ENCODE assay signal across 8 cellular contexts in genomic region chr5:176653401-176653800, GRCh38. TPM values are rescaled to one million over a fixed set of nuclear protein-coding genes. Genes with fewer than 3 reads are reported as not detected.
DNase-seq lines count a peak whose midpoint lies in the region; FAIRE-seq and TF ChIP-seq lines count a peak whose summit lies in the region.

No MANE protein-coding gene starts in this region.

- H2BK15ac ChIP-seq in neuronal stem cell (ENCODE audit: low read length): no peak overlapping the region

- no peaks in the 10 kb centered on the region for H3K9me3 ChIP-seq in neuronal stem cell (replicated peaks in 1 of 2; ENCODE audit: control insufficient read depth in 2 of 2, insufficient read depth in 1 of 2, low read depth in 1 of 2, low read length in 2 of 2)

- no peak overlapping the region for H3K14ac ChIP-seq in neuronal stem cell (ENCODE audit: low read length)

- no peak overlapping the region for H2AFZ ChIP-seq in neuronal stem cell (ENCODE audit: low read length)

- H4K8ac ChIP-seq in neuronal stem cell (ENCODE audit: low read depth, low read length): no peak overlapping the region

- H3K79me1 ChIP-seq in neuronal stem cell (ENCODE audit: low read depth, low read length): peaks cover 7% of the 10 kb centered on the region

- no peak overlapping the region for H2AK5ac ChIP-seq in neuronal stem cell (ENCODE audit: low read depth, low read length)

- peaks cover 8 to 28% of the 10 kb centered on the region in 2 donors for H3K36me3 ChIP-seq in neuronal stem cell (replicated peaks in 1 of 2; ENCODE audit: control insufficient read depth in 2 of 2, insufficient read depth in 2 of 2, low read length in 2 of 2)

- no CpG with 5 or more reads among the region's 5 CpGs for WGBS in neuronal stem cell (ENCODE audit: extremely low coverage in 2 of 2, insufficient read length in 2 of 2, insufficient replicate concordance in 1 of 2), 2 donors

- H3K23ac ChIP-seq in neuronal stem cell (ENCODE audit: low read depth, low read length, poor library complexity): peak overlapping the region; percentile 34

- peak; percentile 90 for FAIRE-seq in urothelium cell line (lab: Jason Lieb, UNC)

- H3K4ac ChIP-seq in neuronal stem cell (ENCODE audit: low read length): no peak overlapping the region

- H2BK5ac ChIP-seq in neuronal stem cell (ENCODE audit: low read length): no peak overlapping the region

- TF ChIP-seq CTCF in GM13977 (IDR thresholded peaks at IDR 0.05; ENCODE audit: extremely low read depth, insufficient read depth, missing control alignments): no peak

- peak; percentile 89 for DNase-seq in stimulated activated naive CD4-positive, alpha-beta T cell treated with Interleukin-2 at 50 U/mL for 16 hours (lab: John Stamatoyannopoulos, UW)
- DNase-seq in stimulated activated naive CD4-positive, alpha-beta T cell (lab: John Stamatoyannopoulos, UW): no peak
- peak; percentile 85 for DNase-seq in activated naive CD4-positive, alpha-beta T cell treated with anti-CD3 and anti-CD28 coated beads, Interleukin-2, amount 50 U/mL, for 16 hours
- no peak for DNase-seq in neuronal stem cell (ENCODE audit: low spot score)
- DNase-seq in urothelium cell line (ENCODE audit: low spot score): no peak
- DNase-seq in HuH-7.5 (ENCODE audit: low spot score): no peak
- no peak for DNase-seq in GM13977 (ENCODE audit: low spot score)
- DNase-seq in AG08396 (ENCODE audit: low spot score): no peak

- in situ Hi-C loops in GM13977 (cut with MboI; ENCODE audit: low pct_unique_long_range_greater_than_20kb, low sequenced_read_pairs, unreplicated experiment): loop anchor here (25.0 kb wide), 1 partner anchor 459 kb away; no protein-coding TSS in a partner anchor

- peaks cover under 1 to 2% of the 10 kb centered on the region in 2 donors for H3K4me1 ChIP-seq in neuronal stem cell (ENCODE audit: control insufficient read depth in 2 of 2, insufficient read depth in 1 of 2, low read depth in 1 of 2, low read length in 2 of 2)

- no peak overlapping the region for H3K9ac ChIP-seq in neuronal stem cell (ENCODE audit: low read depth, low read length, poor library complexity)

- H2BK120ac ChIP-seq in neuronal stem cell (ENCODE audit: low read depth, low read length): no peak overlapping the region

- no peak overlapping the region for H3K18ac ChIP-seq in neuronal stem cell (ENCODE audit: low read length)

- H3K27me3 ChIP-seq in neuronal stem cell (ENCODE audit: control insufficient read depth in 3 of 3, insufficient read depth in 3 of 3, low read depth in 1 of 3, low read length in 3 of 3): peaks cover 0 to 4% (median 0%) of the 10 kb centered on the region in 3 experiments

- H2BK12ac ChIP-seq in neuronal stem cell (ENCODE audit: low read length): no peak overlapping the region

- no peak overlapping the region for H3K27ac ChIP-seq in neuronal stem cell (replicated peaks; ENCODE audit: low read length)

- no peak overlapping the region for H3K4me2 ChIP-seq in neuronal stem cell (ENCODE audit: insufficient read depth, low read length, poor library complexity, severe bottlenecking)

- H3K4me3 ChIP-seq in neuronal stem cell (ENCODE audit: low read length in 2 of 2): peak overlapping the region in 1 of 2 donors; percentile 26

- no peak overlapping the region for H4K91ac ChIP-seq in neuronal stem cell (ENCODE audit: low read depth, low read length, poor library complexity)

RNA-seq across cellular contexts. Expression of gene TSPAN17, which starts 6.1 kb away (rescaled TPM):
- polyA plus RNA-seq in neuronal stem cell (2013, experiment 1 of 2): 24.8 TPM
- 23.4 TPM for polyA plus RNA-seq in neuronal stem cell (2013, experiment 2 of 2)

RNA-seq across cellular contexts. Expression of gene EIF4E1B, which starts 22.9 kb away (rescaled TPM):
- 0.01 TPM for polyA plus RNA-seq in neuronal stem cell (2013, experiment 1 of 2)
- polyA plus RNA-seq in neuronal stem cell (2013, experiment 2 of 2): 0.03 TPM

RNA-seq across cellular contexts. Expression of gene SNCB, which starts 23.1 kb away (rescaled TPM):
- polyA plus RNA-seq in neuronal stem cell (2013, experiment 1 of 2): 0.26 TPM
- polyA plus RNA-seq in neuronal stem cell (2013, experiment 2 of 2): 0.39 TPM

RNA-seq across cellular contexts. Expression of gene GPRIN1, which starts 43.4 kb away (rescaled TPM):
- polyA plus RNA-seq in neuronal stem cell (2013, experiment 1 of 2): 2.5 TPM
- 2.3 TPM for polyA plus RNA-seq in neuronal stem cell (2013, experiment 2 of 2)

Comparison
In these comparisons a context has a peak if more than half of its experiments do, and no peak if none do; other contexts are left out.
1. DNase-seq: peak in stimulated activated naive CD4-positive, alpha-beta T cell treated with Interleukin-2 at 50 U/mL for 16 hours (single experiment) and activated naive CD4-positive, alpha-beta T cell treated with anti-CD3 and anti-CD28 coated beads, Interleukin-2, amount 50 U/mL, for 16 hours (single experiment); none in stimulated activated naive CD4-positive, alpha-beta T cell (0 of 6), neuronal stem cell (single experiment), urothelium cell line (single experiment), HuH-7.5 (single experiment), GM13977 (single experiment) and AG08396 (single experiment).